1 cellular context compared by ENCODE assay signal in the genomic region with DNA sequence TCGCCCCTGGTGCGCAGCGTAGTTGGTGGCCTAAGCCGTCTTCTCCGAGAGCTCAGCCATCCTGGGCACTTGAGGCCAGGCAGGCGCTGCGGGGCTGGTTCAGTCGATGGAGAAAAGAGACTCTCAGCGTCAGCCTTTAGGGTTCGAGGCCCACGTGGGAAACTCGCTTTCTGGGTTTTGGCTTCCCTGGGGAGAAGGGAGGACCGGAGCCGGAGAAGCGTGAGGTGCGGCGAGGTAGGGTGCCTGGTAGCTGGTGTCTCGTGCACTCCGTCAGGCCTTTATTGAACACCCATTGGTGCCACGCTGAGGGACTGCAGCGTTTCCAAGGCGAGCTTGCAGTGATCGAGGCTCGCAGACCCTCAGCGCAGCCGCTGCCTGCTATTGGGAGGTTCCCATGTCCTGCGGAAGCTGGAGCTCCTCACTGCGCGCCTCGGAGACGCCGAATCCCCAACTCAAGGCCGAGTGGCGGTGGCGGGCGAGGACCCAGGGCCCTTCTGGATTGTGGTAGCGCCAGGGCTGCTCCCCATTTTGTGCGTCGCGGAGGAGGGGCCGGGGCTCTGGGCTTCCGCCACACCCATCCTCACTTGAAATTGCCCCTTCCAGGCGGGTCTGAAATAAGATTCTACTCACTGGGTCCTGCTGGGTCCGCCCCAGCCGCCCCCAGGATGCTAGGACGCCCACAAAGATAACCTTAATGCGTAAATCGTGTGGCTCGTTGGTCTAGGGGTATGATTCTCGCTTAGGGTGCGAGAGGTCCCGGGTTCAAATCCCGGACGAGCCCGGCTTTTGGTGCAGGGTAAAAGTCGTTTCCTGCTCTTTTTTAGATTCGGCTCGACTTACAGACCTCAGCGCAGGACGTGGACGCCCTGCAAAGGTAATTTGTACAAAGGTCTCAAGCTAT.
TF ChIP-seq lines count a peak whose summit lies in the region.

No MANE protein-coding gene starts in this region.

TF ChIP-seq in endothelial cell of umbilical vein, 7 proteins besides CTCF, POLR2A, EP300 and RAD21:
- TF ChIP-seq JUN (IDR thresholded peaks at IDR 0.05; ENCODE audit: borderline replicate concordance, insufficient read depth, insufficient read length, low read depth): no peak
- peak; percentile 3 for TF ChIP-seq MYC (IDR thresholded peaks at IDR 0.05; ENCODE audit: low read depth, low read length)
- TF ChIP-seq MAX (IDR thresholded peaks at IDR 0.05; ENCODE audit: insufficient read depth, insufficient read length): peak; percentile 4
- no peak for TF ChIP-seq POLR2AphosphoS5 (IDR thresholded peaks at IDR 0.05; ENCODE audit: insufficient read depth, low read depth, low read length)
- no peak for TF ChIP-seq EZH2 (IDR thresholded peaks at IDR 0.05; ENCODE audit: borderline replicate concordance, low read depth, low read length, severe bottlenecking)
TF ChIP-seq in endothelial cell of umbilical vein: peak in this region for 2.
